Comparison of ENCODE assay signal across 9 cellular contexts in genomic region chr6:85580878-85581267, GRCh38. TPM values are rescaled to one million over a fixed set of nuclear protein-coding genes. Genes with fewer than 3 reads are reported as not detected.
DNase-seq lines count a peak whose midpoint lies in the region; FAIRE-seq and TF ChIP-seq lines count a peak whose summit lies in the region.
"Had no signal": no experiment of that assay in that cellular context is flagged by ENCODE, and none has a peak within 500 bp of the region (broad histone marks: within the 10 kb centered on the region; RNA-seq: fewer than 3 reads in every experiment).

No MANE protein-coding gene starts in this region.

- no peaks in the 10 kb centered on the region for H3K27me3 ChIP-seq in PC-9 (ENCODE audit: insufficient read depth, low read depth)
- no peaks in the 10 kb centered on the region for H3K27me3 ChIP-seq in iPS-15b (ENCODE audit: control insufficient read depth, insufficient read depth, low read length)
- H3K27me3 ChIP-seq in ovary, result no peaks in the 10 kb centered on the region

- no peaks in the 10 kb centered on the region for H3K9me2 ChIP-seq in PC-9 (ENCODE audit: insufficient read depth)

- no peak overlapping the region for H3K4me3 Mint-ChIP-seq in chondrocyte (ENCODE audit: unreplicated experiment)

- H3K4me1 ChIP-seq in PC-9 (replicated peaks; ENCODE audit: insufficient read depth) (peaks cover 22% of the 10 kb centered on the region), iPS-15b (ENCODE audit: control insufficient read depth, insufficient read depth, low read length) (peaks cover 12% of the 10 kb centered on the region), ovary (ENCODE audit: insufficient read depth) (no peaks in the 10 kb centered on the region)

- peak overlapping the region; percentile 36 for H3K4me2 ChIP-seq in PC-9

- DNase-seq in GM12892 (ENCODE audit: insufficient read length) (no peak), H54 (ENCODE audit: insufficient read length, low spot score) (no peak), PC-9 (no peak), chondrocyte (ENCODE audit: low spot score) (no peak), ovary (no peak), pons (ENCODE audit: low spot score) (no peak), HuH-7.5 (ENCODE audit: low spot score) (no peak)

- no peaks in the 10 kb centered on the region; the same call in 1 of the 2 replicates for H3K9me3 ChIP-seq in PC-9 (ENCODE audit: insufficient read depth, low read depth)
- H3K9me3 ChIP-seq in iPS-15b (ENCODE audit: control insufficient read depth, insufficient read depth, low read length), result no peaks in the 10 kb centered on the region
- H3K9me3 ChIP-seq in ovary, result no peaks in the 10 kb centered on the region

- TF ChIP-seq POLR2A in GM12892 (IDR thresholded peaks at IDR 0.05; ENCODE audit: low read depth, low read length) (no peak), H54 (IDR thresholded peaks at IDR 0.05; ENCODE audit: low read depth, low read length) (no peak), ovary (IDR thresholded peaks at IDR 0.05) (no peak)

- peaks cover 19% of the 10 kb centered on the region for H3K4me1 Mint-ChIP-seq in chondrocyte (ENCODE audit: low read depth)

- H3K27ac Mint-ChIP-seq in chondrocyte (ENCODE audit: unreplicated experiment), result no peak overlapping the region
- H3K27ac Mint-ChIP-seq: activated T-helper 2 cell treated with anti-CD3 and anti-CD28 coated beads, Interferon-gamma antibody, Interleukin-2, Interleukin-4, amounts not matched to agents 10 μg/mL and 5 μg/mL and 100 μg/mL, durations not matched to agents 14 hours and 24 hours and 36 hours had no signal

- no peak overlapping the region for H2AFZ ChIP-seq in PC-9

- no peak for TF ChIP-seq EP300 in ovary (IDR thresholded peaks at IDR 0.05)

- 77 to 91% (median 86%) methylated on average over 1 of the region's 1 CpG for WGBS in ovary, 3 donors

- peaks cover 37% of the 10 kb centered on the region for H3K9me3 Mint-ChIP-seq in chondrocyte (ENCODE audit: low read depth)

- FAIRE-seq in GM12892 (lab: Jason Lieb, UNC), result peak; percentile 14
- FAIRE-seq in H54 (lab: Jason Lieb, UNC), result peak; percentile 83

- no peaks in the 10 kb centered on the region for H4K20me1 ChIP-seq in PC-9 (ENCODE audit: insufficient read depth)

- no peaks in the 10 kb centered on the region for H3K27me3 Mint-ChIP-seq in chondrocyte (ENCODE audit: low read depth)

- TF ChIP-seq CTCF in PC-9 (conservative IDR thresholded peaks at IDR 0.05) (no peak), chondrocyte (IDR thresholded peaks at IDR 0.05) (no peak), ovary (IDR thresholded peaks at IDR 0.05) (no peak)

- no TSS peak for BruUV-seq in PC-9 (replicated peaks; lab: Mats Ljungman, UMichigan)

- intact Hi-C loops in PC-9 (cut with micrococcal nuclease; ENCODE audit: unreplicated experiment) (no loop called here), ovary (cut with DNase I) (no loop called here)

- H3K27ac ChIP-seq in PC-9 (peak overlapping the region; percentile 55), ovary (no peak overlapping the region)

- H3K9ac ChIP-seq in iPS-15b (ENCODE audit: low read depth, low read length), result peak overlapping the region; percentile 24

- H3K4me3 ChIP-seq in PC-9, result no peak overlapping the region
- H3K4me3 ChIP-seq in iPS-15b (ENCODE audit: low read depth, low read length), result no peak overlapping the region
- no peak overlapping the region for H3K4me3 ChIP-seq in ovary

- H3K36me3 Mint-ChIP-seq in chondrocyte (ENCODE audit: low read depth), result peaks cover 17% of the 10 kb centered on the region

- CTCF ChIA-PET in PC-9 (lab: Charles Lee), result no interaction called here

- POLR2A ChIA-PET in PC-9 (lab: Charles Lee; ENCODE audit: unreplicated experiment), result no interaction called here

- H3K36me3 ChIP-seq in PC-9 (ENCODE audit: low read depth) (no peaks in the 10 kb centered on the region), iPS-15b (ENCODE audit: control insufficient read depth, insufficient read depth, low read length) (no peaks in the 10 kb centered on the region), ovary (no peaks in the 10 kb centered on the region)

- peaks cover 10% of the 10 kb centered on the region; the same call in 1 of the 2 replicates for H3F3A ChIP-seq in PC-9 (ENCODE audit: insufficient read depth, low read depth)

- peaks cover 84% of the 10 kb centered on the region for H3K79me2 ChIP-seq in PC-9 (ENCODE audit: low read depth)

RNA-seq across cellular contexts. Expression of gene SNX14, which starts 12.8 kb away (rescaled TPM):
- polyA plus RNA-seq in GM12892 (2012; ENCODE audit: missing spikeins), result 70.1 TPM
- total RNA-seq in PC-9 (2021) (92.0 and 99.1 TPM in 2 replicates), chondrocyte (70.8 to 79.7 TPM (median 77.2 TPM) in 3 replicates), ovary (10 to 100 TPM; 44.1 to 80.2 (median 64.0) TPM)
- 10 to 100 TPM; 39.7 to 53.5 TPM for polyA plus RNA-seq in ovary
